Comparison of ENCODE assay signal across 8 cellular contexts in genomic region chr13:99087130-99087953, GRCh38.
DNase-seq lines count a peak whose midpoint lies in the region; ATAC-seq and TF ChIP-seq lines count a peak whose summit lies in the region.

No MANE protein-coding gene starts in this region.

- ATAC-seq in GM21619 (IDR thresholded peaks at IDR 0.05; ENCODE audit: unreplicated experiment), result peak; percentile 83
- ATAC-seq in stimulated activated naive CD8-positive, alpha-beta T cell treated with anti-CD3 and anti-CD28 coated beads, Interleukin-15, Interleukin-2, amounts not matched to agents 100 U/mL and 50 U/mL, for 24 hours, result peak; percentile 89

- TF ChIP-seq EP300 in Ishikawa (IDR thresholded peaks at IDR 0.05; ENCODE audit: borderline replicate concordance), result no peak

- H3K4me3 Mint-ChIP-seq in nephron, result peak overlapping the region; percentile 96 to 99 (median 98)

- TF ChIP-seq CTCF in fibroblast of the aortic adventitia (IDR thresholded peaks at IDR 0.05; ENCODE audit: insufficient read depth, low read length) (peak; percentile 42), nephron (IDR thresholded peaks at IDR 0.05; ENCODE audit: unreplicated experiment in 3 of 3) (peak in 2 of 3 experiments; percentile 29 to 31)

- peaks cover 27% of the 10 kb centered on the region for H3K4me1 Mint-ChIP-seq in nephron

- H3K27me3 Mint-ChIP-seq in nephron (ENCODE audit: low read depth), result peaks cover 38% of the 10 kb centered on the region

- no peaks in the 10 kb centered on the region for H3K9me3 Mint-ChIP-seq in nephron

- DNase-seq in DMS153 (lab: John Stamatoyannopoulos, UW) (peak; percentile 86), RKO (ENCODE audit: low spot score) (peak; percentile 67), fibroblast of the aortic adventitia (ENCODE audit: low read depth) (peak; percentile 76)
- DNase-seq in activated effector memory CD4-positive, alpha-beta T cell treated with anti-CD3 and anti-CD28 coated beads, Interleukin-2, amount 50 U/mL, for 16 hours, result peak; percentile 98
- DNase-seq in stimulated activated naive CD8-positive, alpha-beta T cell treated with anti-CD3 and anti-CD28 coated beads, Interleukin-15, Interleukin-2, amounts not matched to agents 100 U/mL and 50 U/mL, for 24 hours, result peak; percentile 96

- no peak for TF ChIP-seq RAD21 in Ishikawa (IDR thresholded peaks at IDR 0.05; ENCODE audit: low read depth)

- H3K36me3 Mint-ChIP-seq in nephron (ENCODE audit: low read depth), result no peaks in the 10 kb centered on the region

- H3K27ac Mint-ChIP-seq in nephron, result peak overlapping the region; percentile 48 to 89 (median 88)

- peak overlapping the region; percentile 79 for H3K4me3 ChIP-seq in fibroblast of the aortic adventitia (ENCODE audit: low read depth, low read length)

TF ChIP-seq in Ishikawa, 13 proteins besides CTCF, POLR2A, EP300 and RAD21:
- no peak; the same call in 1 of the 2 replicates for TF ChIP-seq ZBTB7A (IDR thresholded peaks at IDR 0.05; ENCODE audit: low read depth)
- peak; percentile 72 for TF ChIP-seq TAF1 (IDR thresholded peaks at IDR 0.05; ENCODE audit: low read depth)
- TF ChIP-seq CREB1 (IDR thresholded peaks at IDR 0.05; ENCODE audit: low read depth), result no peak
- TF ChIP-seq EGR1 (IDR thresholded peaks at IDR 0.05), result no peak
- no peak for TF ChIP-seq NFIC (IDR thresholded peaks at IDR 0.05)
- TF ChIP-seq TCF12 (IDR thresholded peaks at IDR 0.05; ENCODE audit: low read depth), result no peak
- TF ChIP-seq REST (IDR thresholded peaks at IDR 0.05; ENCODE audit: low read depth), result peak; percentile 47
- TF ChIP-seq CEBPB (IDR thresholded peaks at IDR 0.05), result no peak
- peak; percentile 14; the same call in 1 of the 2 replicates for TF ChIP-seq MAX (IDR thresholded peaks at IDR 0.05)
- no peak; the same call in 1 of the 2 replicates for TF ChIP-seq USF1 (IDR thresholded peaks at IDR 0.05)
- TF ChIP-seq FOXM1 (IDR thresholded peaks at IDR 0.05; ENCODE audit: borderline replicate concordance, low read depth), result no peak
- no peak; the same call in 1 of the 2 replicates for TF ChIP-seq TEAD4 (IDR thresholded peaks at IDR 0.05)
- TF ChIP-seq YY1 (IDR thresholded peaks at IDR 0.05; ENCODE audit: low read depth), result no peak

Comparison
In these comparisons a context has a peak if more than half of its experiments do, and no peak if none do; other contexts are left out.
1. Peak in every context shown above with its lines: DNase-seq, ATAC-seq and H3K4me3 ChIP-seq.